Comparison of ENCODE assay signal across 9 cellular contexts in the genomic region with DNA sequence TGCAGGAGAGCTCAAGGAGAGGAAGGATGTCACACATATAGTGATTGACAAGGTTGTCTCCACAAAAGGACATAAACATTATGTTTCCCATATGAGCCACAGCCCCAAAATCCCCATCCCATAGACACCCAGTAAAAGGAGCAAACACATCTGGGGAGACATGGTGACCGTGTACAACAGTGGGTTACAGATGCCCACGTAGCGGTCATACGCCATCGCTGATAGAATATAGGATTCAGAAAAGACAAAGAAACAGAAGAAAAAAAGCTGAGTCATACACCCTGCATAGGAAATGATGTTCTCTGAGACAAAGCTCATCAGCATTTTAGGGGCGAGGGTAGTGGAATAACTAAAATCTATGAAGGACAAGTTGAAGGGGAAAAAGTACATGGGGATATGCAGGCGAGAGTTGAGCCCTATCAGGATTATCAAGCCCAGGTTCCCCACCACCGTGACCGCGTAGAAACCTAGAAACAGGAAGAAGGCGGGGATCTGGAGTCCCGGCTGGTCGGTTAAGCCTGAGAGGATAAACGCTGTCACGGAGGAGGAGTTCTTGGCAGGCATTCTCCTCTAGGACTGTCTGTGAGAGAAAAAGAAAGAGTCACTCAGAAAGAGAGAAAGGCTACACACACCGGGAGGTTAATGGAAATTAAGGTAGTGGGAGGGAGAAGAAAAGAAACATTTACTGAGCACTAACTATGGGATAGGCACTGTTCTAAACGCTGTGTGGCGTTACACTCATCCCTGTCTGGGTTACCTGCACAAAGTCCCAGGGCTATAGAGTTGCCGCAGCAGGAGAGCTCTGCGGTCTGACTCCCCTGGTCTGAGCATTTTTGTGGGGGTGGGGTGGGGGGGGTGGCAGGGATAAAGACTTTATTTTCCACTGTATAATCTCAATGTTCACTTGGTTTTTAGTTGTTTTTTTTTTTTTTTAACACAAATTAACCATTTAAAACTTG.
DNase-seq lines count a peak whose midpoint lies in the region; ATAC-seq, FAIRE-seq and TF ChIP-seq lines count a peak whose summit lies in the region.
"Had no signal": no experiment of that assay in that cellular context is flagged by ENCODE, and none has a peak within 500 bp of the region (broad histone marks: within the 10 kb centered on the region; RNA-seq: fewer than 3 reads in every experiment).

No MANE protein-coding gene starts in this region.

- H3K4me1 ChIP-seq in iPS DF 6.9 (ENCODE audit: control insufficient read depth, insufficient read depth, low read length), result peaks cover 2% of the 10 kb centered on the region; the same call in 1 of the 2 replicates

- no CpG with 5 or more reads among the region's 20 CpGs for WGBS in iPS DF 6.9 (ENCODE audit: insufficient coverage, insufficient read length)

- DNase-seq in AG10803 (ENCODE audit: low read depth), result peak; percentile 20
- peak; percentile 34 for DNase-seq in NCI-H2227 (lab: John Stamatoyannopoulos, UW; ENCODE audit: unreplicated experiment)
- DNase-seq in iPS DF 6.9 (ENCODE audit: low read depth, low spot score), result peak; percentile 5
- DNase-seq in H54 (ENCODE audit: insufficient read length, low spot score), result no peak
- DNase-seq in cortex of kidney (lab: John Stamatoyannopoulos, UW), result no peak

- H3K27ac ChIP-seq in iPS DF 6.9 (ENCODE audit: low read length), result no peak overlapping the region

- no peak for FAIRE-seq in H54 (lab: Jason Lieb, UNC)
- FAIRE-seq: endometrium had no signal

- H3K36me3 Mint-ChIP-seq in activated naive CD8-positive, alpha-beta T cell, result no peaks in the 10 kb centered on the region
- no peaks in the 10 kb centered on the region for H3K36me3 Mint-ChIP-seq in stimulated activated naive CD8-positive, alpha-beta T cell treated with anti-CD3 and anti-CD28 coated beads, Interleukin-15, Interleukin-2, amounts not matched to agents 100 ng/mL and 50 ng/mL, for 24 hours (ENCODE audit: low read depth)

- no peaks in the 10 kb centered on the region for H3K9me3 ChIP-seq in iPS DF 6.9 (ENCODE audit: control insufficient read depth, insufficient read depth, low read length)

- H3K27ac Mint-ChIP-seq in activated naive CD8-positive, alpha-beta T cell, result no peak overlapping the region
- no peak overlapping the region for H3K27ac Mint-ChIP-seq in stimulated activated naive CD8-positive, alpha-beta T cell treated with anti-CD3 and anti-CD28 coated beads, Interleukin-15, Interleukin-2, amounts not matched to agents 100 ng/mL and 50 ng/mL, for 24 hours

- H3K4me3 ChIP-seq in AG10803 (ENCODE audit: low read length), result peak overlapping the region; percentile 24
- no peak overlapping the region for H3K4me3 ChIP-seq in iPS DF 6.9 (ENCODE audit: low read length)

- peaks cover 8% of the 10 kb centered on the region for H3K4me1 Mint-ChIP-seq in activated naive CD8-positive, alpha-beta T cell (ENCODE audit: low read depth)
- H3K4me1 Mint-ChIP-seq in stimulated activated naive CD8-positive, alpha-beta T cell treated with anti-CD3 and anti-CD28 coated beads, Interleukin-15, Interleukin-2, amounts not matched to agents 100 ng/mL and 50 ng/mL, for 24 hours (ENCODE audit: low read depth), result peaks cover 11% of the 10 kb centered on the region

- H3K4me3 Mint-ChIP-seq in activated naive CD8-positive, alpha-beta T cell, result peak overlapping the region; percentile 64
- peak overlapping the region; percentile 44 for H3K4me3 Mint-ChIP-seq in stimulated activated naive CD8-positive, alpha-beta T cell treated with anti-CD3 and anti-CD28 coated beads, Interleukin-15, Interleukin-2, amounts not matched to agents 100 ng/mL and 50 ng/mL, for 24 hours

- no peak for TF ChIP-seq CTCF in AG10803 (conservative IDR thresholded peaks at IDR 0.05; ENCODE audit: low read length)

- peaks cover 20% of the 10 kb centered on the region for H3K27me3 Mint-ChIP-seq in activated naive CD8-positive, alpha-beta T cell
- H3K27me3 Mint-ChIP-seq in stimulated activated naive CD8-positive, alpha-beta T cell treated with anti-CD3 and anti-CD28 coated beads, Interleukin-15, Interleukin-2, amounts not matched to agents 100 ng/mL and 50 ng/mL, for 24 hours, result peaks cover 51% of the 10 kb centered on the region

- H3K27me3 ChIP-seq in iPS DF 6.9 (ENCODE audit: control insufficient read depth, insufficient read depth, low read length), result no peaks in the 10 kb centered on the region

- H3K9me3 Mint-ChIP-seq in activated naive CD8-positive, alpha-beta T cell (ENCODE audit: low read depth), result peaks cover 4% of the 10 kb centered on the region
- H3K9me3 Mint-ChIP-seq in stimulated activated naive CD8-positive, alpha-beta T cell treated with anti-CD3 and anti-CD28 coated beads, Interleukin-15, Interleukin-2, amounts not matched to agents 100 ng/mL and 50 ng/mL, for 24 hours, result no peaks in the 10 kb centered on the region

- peak; percentile 87 for ATAC-seq in GM21390 (IDR thresholded peaks at IDR 0.05; ENCODE audit: unreplicated experiment)

- H3K36me3 ChIP-seq in iPS DF 6.9 (ENCODE audit: control insufficient read depth, insufficient read depth, low read length), result no peaks in the 10 kb centered on the region

- no peak for TF ChIP-seq POLR2A in H54 (IDR thresholded peaks at IDR 0.05; ENCODE audit: low read depth, low read length)

Comparison
In these comparisons a context has a peak if more than half of its experiments do, and no peak if none do; other contexts are left out.
1. DNase-seq: peak in AG10803 (single experiment), NCI-H2227 (single experiment) and iPS DF 6.9 (single experiment); none in H54 (single experiment) and cortex of kidney (single experiment).